In the genomic region with DNA sequence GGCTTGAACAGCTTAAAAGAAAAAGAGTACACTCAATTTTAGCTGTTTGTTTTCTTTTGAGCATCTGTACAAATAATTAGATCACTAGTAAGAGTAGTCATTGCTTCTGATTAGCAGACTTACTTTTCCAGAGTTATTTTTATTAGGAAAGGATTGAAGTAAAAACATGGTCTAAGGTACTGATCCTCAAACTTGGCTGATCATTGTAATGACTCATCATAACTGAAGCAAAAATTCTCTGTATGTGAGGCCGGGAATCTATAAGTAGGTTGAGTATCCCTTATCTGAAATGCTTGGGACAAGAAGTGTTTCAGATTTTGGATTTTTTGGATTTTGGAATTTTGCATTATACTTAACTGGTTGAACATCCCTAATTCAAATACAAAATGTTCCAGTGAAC, we compare ENCODE assay signal across 1 cellular context.
TF ChIP-seq lines count a peak whose summit lies in the region.

No MANE protein-coding gene starts in this region.

TF ChIP-seq in A549, 52 proteins besides CTCF, POLR2A, EP300 and RAD21 (continued from another document):
- no peak for TF ChIP-seq HOXB13 (CRISPR knock-in tag; IDR thresholded peaks at IDR 0.05; ENCODE audit: low read depth)
- TF ChIP-seq, protein P1, sequence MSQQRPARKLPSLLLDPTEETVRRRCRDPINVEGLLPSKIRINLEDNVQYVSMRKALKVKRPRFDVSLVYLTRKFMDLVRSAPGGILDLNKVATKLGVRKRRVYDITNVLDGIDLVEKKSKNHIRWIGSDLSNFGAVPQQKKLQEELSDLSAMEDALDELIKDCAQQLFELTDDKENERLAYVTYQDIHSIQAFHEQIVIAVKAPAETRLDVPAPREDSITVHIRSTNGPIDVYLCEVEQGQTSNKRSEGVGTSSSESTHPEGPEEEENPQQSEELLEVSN (IDR thresholded peaks at IDR 0.05; ENCODE audit: borderline replicate concordance, low read depth): no peak
TF ChIP-seq in A549: peak in this region for 1.
